Comparison of ENCODE assay signal across 12 cellular contexts in genomic region chr18:3211236-3211992, GRCh38. TPM values are rescaled to one million over a fixed set of nuclear protein-coding genes. Genes with fewer than 3 reads are reported as not detected.
DNase-seq lines count a peak whose midpoint lies in the region; ATAC-seq and TF ChIP-seq lines count a peak whose summit lies in the region.
"Had no signal": no experiment of that assay in that cellular context is flagged by ENCODE, and none has a peak within 500 bp of the region (broad histone marks: within the 10 kb centered on the region; RNA-seq: fewer than 3 reads in every experiment).

No MANE protein-coding gene starts in this region.

- H3K18ac ChIP-seq in neuronal stem cell (ENCODE audit: low read length), result no peak overlapping the region

- no peaks in the 10 kb centered on the region for H3K79me1 ChIP-seq in neuronal stem cell (ENCODE audit: low read depth, low read length)

- H3K4ac ChIP-seq in neuronal stem cell (ENCODE audit: low read length), result no peak overlapping the region

- DNase-seq in DND-41 (no peak), SK-MEL-5 (ENCODE audit: low read depth, low spot score) (peak; percentile 39), heart left ventricle (peak in 1 of 5 donors; percentile 31), neuronal stem cell (ENCODE audit: low spot score) (no peak)
- DNase-seq in stimulated activated CD4-positive, alpha-beta T cell treated with anti-CD3 and anti-CD28 coated beads, Interleukin-4, amount 100 ng/mL, for 1 hour, result no peak
- no peak for DNase-seq in stimulated activated CD4-positive, alpha-beta T cell treated with anti-CD3 and anti-CD28 coated beads, Interleukin-12 subunit alpha, Interleukin-12 subunit beta, amount 100 ng/mL, for 4 hours
- DNase-seq: activated effector memory CD4-positive, alpha-beta T cell treated with anti-CD3 and anti-CD28 coated beads, Interleukin-2, amount 50 U/mL, for 16 hours; effector CD4-positive, alpha-beta T cell; MM.1S; stimulated activated CD4-positive, alpha-beta T cell treated with anti-CD3 and anti-CD28 coated beads, Interleukin-2, amount 100 ng/mL, for 24 hours had no signal

- H3K23ac ChIP-seq in neuronal stem cell (ENCODE audit: low read depth, low read length, poor library complexity), result no peak overlapping the region

- H4K8ac ChIP-seq in neuronal stem cell (ENCODE audit: low read depth, low read length), result no peak overlapping the region

- no peaks in the 10 kb centered on the region for H4K20me1 ChIP-seq in DND-41 (ENCODE audit: insufficient read depth, low read length)

- H4K91ac ChIP-seq in neuronal stem cell (ENCODE audit: low read depth, low read length, poor library complexity), result no peak overlapping the region

- H3K4me1 ChIP-seq in DND-41 (ENCODE audit: insufficient read depth, low read length) (peaks cover 17% of the 10 kb centered on the region), heart left ventricle (peaks cover 0 to 64% (median 30%) of the 10 kb centered on the region in 12 donors), neuronal stem cell (ENCODE audit: control insufficient read depth in 2 of 2, insufficient read depth in 1 of 2, low read depth in 1 of 2, low read length in 2 of 2) (peaks cover 3 to 9% of the 10 kb centered on the region in 2 donors)

- TF ChIP-seq CTCF in DND-41 (IDR thresholded peaks at IDR 0.05; ENCODE audit: borderline replicate concordance, extremely low read depth, low read length, poor library complexity, severe bottlenecking) (no peak), heart left ventricle (IDR thresholded peaks at IDR 0.05) (no peak)

- no peak overlapping the region for H2BK12ac ChIP-seq in neuronal stem cell (ENCODE audit: low read length)

- intact Hi-C loops in heart left ventricle (cut with DNase I), result loop anchor here in 2 of 10 donors (5.0 to 10.0 kb wide), 2 partner anchors 36 to 57 kb away; partner anchors contain the start of gene MYL12A (in 1 of the 2)

- H3K14ac ChIP-seq in neuronal stem cell (ENCODE audit: low read length), result no peak overlapping the region

- H2AK5ac ChIP-seq in neuronal stem cell (ENCODE audit: low read depth, low read length), result no peak overlapping the region

- no peak overlapping the region for H2BK5ac ChIP-seq in neuronal stem cell (ENCODE audit: low read length)

- H2BK120ac ChIP-seq in neuronal stem cell (ENCODE audit: low read depth, low read length), result no peak overlapping the region

- H3K4me3 ChIP-seq in DND-41 (ENCODE audit: low read depth in 1 of 2, low read length in 2 of 2), result no peak overlapping the region
- peak overlapping the region in 9 of 12 donors; percentile 1 to 70 (median 59) for H3K4me3 ChIP-seq in heart left ventricle
- no peak overlapping the region for H3K4me3 ChIP-seq in neuronal stem cell (ENCODE audit: low read length in 2 of 2)

- H3K9ac ChIP-seq in DND-41 (ENCODE audit: low read depth, low read length), result no peak overlapping the region
- no peak overlapping the region for H3K9ac ChIP-seq in neuronal stem cell (ENCODE audit: low read depth, low read length, poor library complexity)

- ATAC-seq in DND-41 (ENCODE audit: insufficient read depth, low read depth), result no peak
- peak; percentile 74 to 85 (median 80) for ATAC-seq in heart left ventricle
- ATAC-seq in HG03439 (IDR thresholded peaks at IDR 0.05; ENCODE audit: unreplicated experiment), result no peak
- ATAC-seq in HG03159 (IDR thresholded peaks at IDR 0.05; ENCODE audit: unreplicated experiment), result no peak

- 30 to 42% (median 38%) methylated on average over 5 of the region's 5 CpGs for WGBS in heart left ventricle, 4 donors
- no CpG with 5 or more reads among the region's 5 CpGs for whole genome bisulfite sequencing in neuronal stem cell (ENCODE audit: extremely low coverage in 2 of 2, insufficient read length in 2 of 2, insufficient replicate concordance in 1 of 2), 2 donors

- H3K9me3 ChIP-seq in DND-41 (ENCODE audit: insufficient read depth, low read length, severe bottlenecking) (no peaks in the 10 kb centered on the region), heart left ventricle (no peaks in the 10 kb centered on the region), neuronal stem cell (replicated peaks in 1 of 2; ENCODE audit: control insufficient read depth in 2 of 2, insufficient read depth in 1 of 2, low read depth in 1 of 2, low read length in 2 of 2) (no peaks in the 10 kb centered on the region)

- no peak overlapping the region for H2BK15ac ChIP-seq in neuronal stem cell (ENCODE audit: low read length)

- no peaks in the 10 kb centered on the region for H3K79me2 ChIP-seq in DND-41 (ENCODE audit: insufficient read depth, low read length)

- 0 out of 2 replicates have a peak overlapping the region, but pooled peaks have one; percentile 26 for H2AFZ ChIP-seq in DND-41 (ENCODE audit: low read depth, low read length)
- peak overlapping the region; percentile 14 for H2AFZ ChIP-seq in neuronal stem cell (ENCODE audit: low read length)

- H3K36me3 ChIP-seq in DND-41 (ENCODE audit: insufficient read depth, low read length) (no peaks in the 10 kb centered on the region), heart left ventricle (peaks cover 0 to 67% (median 18%) of the 10 kb centered on the region in 9 donors), neuronal stem cell (replicated peaks in 1 of 2; ENCODE audit: control insufficient read depth in 2 of 2, insufficient read depth in 2 of 2, low read length in 2 of 2) (no peaks in the 10 kb centered on the region)

- in situ Hi-C loops in SK-MEL-5 (cut with HindIII; ENCODE audit: low pct_unique_long_range_greater_than_20kb, low sequenced_read_pairs), result no loop called here

- peak in 1 of 2 donors; percentile 2 for TF ChIP-seq POLR2A in heart left ventricle (IDR thresholded peaks at IDR 0.05)

- no peak overlapping the region for H3K27ac ChIP-seq in DND-41 (ENCODE audit: low read length)
- H3K27ac ChIP-seq in heart left ventricle, result peak overlapping the region; percentile 41 to 97 (median 81)
- no peak overlapping the region for H3K27ac ChIP-seq in neuronal stem cell (replicated peaks; ENCODE audit: low read length)

- no peak overlapping the region for H3K4me2 ChIP-seq in DND-41 (ENCODE audit: insufficient read depth, low read length)
- H3K4me2 ChIP-seq in neuronal stem cell (ENCODE audit: insufficient read depth, low read length, poor library complexity, severe bottlenecking), result no peak overlapping the region

- H3K27me3 ChIP-seq in DND-41 (ENCODE audit: insufficient read depth, low read length, poor library complexity) (no peaks in the 10 kb centered on the region), heart left ventricle (no peaks in the 10 kb centered on the region), neuronal stem cell (ENCODE audit: control insufficient read depth in 3 of 3, insufficient read depth in 3 of 3, low read depth in 1 of 3, low read length in 3 of 3) (no peaks in the 10 kb centered on the region)

RNA-seq across cellular contexts. Expression of gene MYOM1, which starts 8.4 kb away (rescaled TPM):
- 0.26 and 0.72 TPM in 2 replicates for total RNA-seq in SK-MEL-5 (2014; rRNA removed; shearing (Covaris generic))
- polyA plus RNA-seq in SK-MEL-5 (2015; cell fraction: cytosol; rRNA removed), result 0.44 and 0.51 TPM in 2 replicates
- polyA plus RNA-seq in SK-MEL-5 (2015; cell fraction: nucleus; rRNA removed), result 0.07 and 0.32 TPM in 2 replicates
- 1,000 to 10,000 TPM in 4 of 9 donors, 100 to 1,000 TPM in 5; 393 to 1,344 (median 852) TPM for total RNA-seq in heart left ventricle
- 100 to 1,000 TPM; 112 to 262 TPM for polyA plus RNA-seq in heart left ventricle
- polyA plus RNA-seq in neuronal stem cell (2013, experiment 1 of 2), result 0.42 TPM
- 0.46 TPM for polyA plus RNA-seq in neuronal stem cell (2013, experiment 2 of 2)

RNA-seq across cellular contexts. Expression of gene MYL12A, which starts 36.2 kb away (rescaled TPM):
- 528 and 560 TPM in 2 replicates for total RNA-seq in SK-MEL-5 (2014; rRNA removed; shearing (Covaris generic))
- polyA plus RNA-seq in SK-MEL-5 (2015; cell fraction: cytosol; rRNA removed), result 168 and 198 TPM in 2 replicates
- 68.9 and 97.1 TPM in 2 replicates for polyA plus RNA-seq in SK-MEL-5 (2015; cell fraction: nucleus; rRNA removed)
- 1,000 to 10,000 TPM; 1,642 to 7,537 (median 4,549) TPM for total RNA-seq in heart left ventricle
- polyA plus RNA-seq in heart left ventricle, result 1,000 to 10,000 TPM; 2,104 to 2,994 TPM
- 183 TPM for polyA plus RNA-seq in neuronal stem cell (2013, experiment 1 of 2)
- 185 TPM for polyA plus RNA-seq in neuronal stem cell (2013, experiment 2 of 2)

RNA-seq across cellular contexts. Expression of gene MYL12B, which starts 50.5 kb away (rescaled TPM):
- total RNA-seq in SK-MEL-5 (2014; rRNA removed; shearing (Covaris generic)), result 315 and 343 TPM in 2 replicates
- 214 and 216 TPM in 2 replicates for polyA plus RNA-seq in SK-MEL-5 (2015; cell fraction: cytosol; rRNA removed)
- polyA plus RNA-seq in SK-MEL-5 (2015; cell fraction: nucleus; rRNA removed), result 46.7 and 49.1 TPM in 2 replicates
- 100 to 1,000 TPM; 185 to 292 (median 210) TPM for total RNA-seq in heart left ventricle
- 100 to 1,000 TPM; 317 to 462 TPM for polyA plus RNA-seq in heart left ventricle
- 132 TPM for polyA plus RNA-seq in neuronal stem cell (2013, experiment 1 of 2)
- polyA plus RNA-seq in neuronal stem cell (2013, experiment 2 of 2), result 130 TPM

Comparison
In these comparisons a context has a peak if more than half of its experiments do, and no peak if none do; other contexts are left out.
1. ATAC-seq: peak in heart left ventricle (4 of 4); none in DND-41 (single experiment), HG03439 (single experiment) and HG03159 (single experiment).
2. H3K27ac ChIP-seq: peak in heart left ventricle (12 of 12); none in DND-41 (single experiment) and neuronal stem cell (single experiment).
3. H3K4me3 ChIP-seq: peak in heart left ventricle (9 of 12); none in DND-41 (0 of 2) and neuronal stem cell (0 of 2).
4. RNA of gene MYOM1, which starts 8.4 kb away (total RNA-seq): 393 to 1,344 TPM in heart left ventricle; 0.26 to 0.72 TPM in SK-MEL-5; every median in the first group is over 100 times any median in the second.